24 cellular contexts compared by ENCODE assay signal in the genomic region with DNA sequence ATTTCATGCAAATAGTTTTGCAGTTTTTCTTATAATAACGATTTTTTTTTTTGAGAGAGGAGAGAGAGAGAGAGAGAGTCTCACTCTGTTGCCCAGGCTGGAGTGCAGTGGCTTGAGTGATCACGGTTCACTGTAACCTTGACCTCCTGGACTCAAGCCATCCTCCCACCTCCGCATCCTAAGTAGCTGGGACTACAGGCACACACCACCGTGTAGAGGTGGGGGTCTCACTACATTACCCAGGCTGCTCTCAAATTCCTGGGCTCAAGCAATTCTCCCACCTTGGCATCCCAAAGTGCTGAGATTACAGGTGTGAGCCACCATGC. TPM values are rescaled to one million over a fixed set of nuclear protein-coding genes. Genes with fewer than 3 reads are reported as not detected.
"Had no signal": no experiment of that assay in that cellular context is flagged by ENCODE, and none has a peak within 500 bp of the region (broad histone marks: within the 10 kb centered on the region; RNA-seq: fewer than 3 reads in every experiment).

No MANE protein-coding gene starts in this region.

- H3K27ac ChIP-seq: cardiac muscle cell, transverse colon, vagina had no signal

- H3K27ac Mint-ChIP-seq: activated CD4-positive, alpha-beta T cell treated with anti-CD3 and anti-CD28 coated beads, Interleukin-2, amount 10 ng/mL, durations not matched to agents 24 days and 14 days; activated CD8-positive, alpha-beta T cell treated with anti-CD3 and anti-CD28 coated beads for 36 hours; activated naive CD8-positive, alpha-beta T cell treated with anti-CD3 and anti-CD28 coated beads, Interleukin-2, amount 10 ng/mL, durations not matched to agents 7 days and 5 days; activated T-cell treated with anti-CD3 and anti-CD28 coated beads, Interleukin-2, amount 50 U/mL, for 24 hours; activated T-helper 2 cell treated with anti-CD3 and anti-CD28 coated beads, Interferon-gamma antibody, Interleukin-2, Interleukin-4, amounts not matched to agents 10 μg/mL and 5 μg/mL and 100 μg/mL, durations not matched to agents 14 hours and 24 hours and 36 hours; dendritic cell treated with granulocyte-macrophage colony-stimulating factor and Interleukin-4, amounts not matched to agents 40 ng/mL and 50 ng/mL, for 4 days; T-helper 2 cell treated with Interferon-gamma antibody and Interleukin-4, amounts not matched to agents 5 μg/mL and 100 μg/mL, for 36 hours had no signal

- DNase-seq: activated CD4-positive, alpha-beta T cell treated with anti-CD3 and anti-CD28 coated beads, Interleukin-2, amount 10 ng/mL, durations not matched to agents 24 days and 14 days; activated CD8-positive, alpha-beta T cell treated with anti-CD3 and anti-CD28 coated beads for 36 hours; activated naive CD4-positive, alpha-beta T cell treated with Interleukin-2 at 50 U/mL for 16 hours; activated naive CD8-positive, alpha-beta T cell treated with anti-CD3 and anti-CD28 coated beads, Interleukin-2, amount 10 ng/mL, durations not matched to agents 7 days and 5 days; activated T-cell treated with anti-CD3 and anti-CD28 coated beads, Interleukin-2, amount 50 U/mL, for 24 hours; effector CD8-positive, alpha-beta T cell; foreskin fibroblast; left cardiac atrium; retina; stimulated activated CD4-positive, alpha-beta T cell treated with anti-CD3 and anti-CD28 coated beads, Interleukin-2, amount 100 ng/mL, for 24 hours; stimulated activated naive CD8-positive, alpha-beta T cell treated with anti-CD3 and anti-CD28 coated beads, Interleukin-15, Interleukin-2, amounts not matched to agents 100 U/mL and 50 U/mL, for 24 hours; substantia nigra; transverse colon had no signal

- H3K27me3 Mint-ChIP-seq: activated T-cell treated with anti-CD3 and anti-CD28 coated beads, Interleukin-2, amount 50 U/mL, for 24 hours had no signal

- H3K9me3 ChIP-seq: transverse colon, vagina had no signal

- H3K36me3 Mint-ChIP-seq: activated naive CD8-positive, alpha-beta T cell treated with anti-CD3 and anti-CD28 coated beads, Interleukin-2, amount 10 ng/mL, durations not matched to agents 7 days and 5 days had no signal

- ATAC-seq: activated CD8-positive, alpha-beta T cell treated with anti-CD3 and anti-CD28 coated beads for 36 hours; left cardiac atrium; stimulated activated naive CD8-positive, alpha-beta T cell treated with anti-CD3 and anti-CD28 coated beads, Interleukin-15, Interleukin-2, amounts not matched to agents 100 U/mL and 50 U/mL, for 24 hours had no signal

- H3K4me1 ChIP-seq: vagina had no signal

- H3K9me3 Mint-ChIP-seq: activated CD4-positive, alpha-beta T cell treated with anti-CD3 and anti-CD28 coated beads, Interleukin-2, amount 10 ng/mL, durations not matched to agents 24 days and 14 days; activated CD8-positive, alpha-beta T cell treated with anti-CD3 and anti-CD28 coated beads for 36 hours; activated naive CD8-positive, alpha-beta T cell treated with anti-CD3 and anti-CD28 coated beads, Interleukin-2, amount 10 ng/mL, durations not matched to agents 7 days and 5 days; activated T-cell treated with anti-CD3 and anti-CD28 coated beads, Interleukin-2, amount 50 U/mL, for 24 hours; activated T-helper 2 cell treated with anti-CD3 and anti-CD28 coated beads, Interferon-gamma antibody, Interleukin-2, Interleukin-4, amounts not matched to agents 10 μg/mL and 5 μg/mL and 100 μg/mL, durations not matched to agents 14 hours and 24 hours and 36 hours; dendritic cell treated with granulocyte-macrophage colony-stimulating factor and Interleukin-4, amounts not matched to agents 40 ng/mL and 50 ng/mL, for 4 days; nephron; T-helper 2 cell treated with Interferon-gamma antibody and Interleukin-4, amounts not matched to agents 5 μg/mL and 100 μg/mL, for 36 hours had no signal

- H3K4me3 ChIP-seq: cardiac muscle cell, lung, transverse colon had no signal

- H3K27me3 ChIP-seq: cardiac muscle cell, transverse colon, vagina had no signal

- H3K4me3 Mint-ChIP-seq: activated CD4-positive, alpha-beta T cell treated with anti-CD3 and anti-CD28 coated beads, Interleukin-2, amount 10 ng/mL, durations not matched to agents 24 days and 14 days; activated CD8-positive, alpha-beta T cell treated with anti-CD3 and anti-CD28 coated beads for 36 hours; activated naive CD8-positive, alpha-beta T cell treated with anti-CD3 and anti-CD28 coated beads, Interleukin-2, amount 10 ng/mL, durations not matched to agents 7 days and 5 days; activated T-cell treated with anti-CD3 and anti-CD28 coated beads, Interleukin-2, amount 50 U/mL, for 24 hours; dendritic cell treated with granulocyte-macrophage colony-stimulating factor and Interleukin-4, amounts not matched to agents 40 ng/mL and 50 ng/mL, for 4 days; nephron; T-helper 2 cell treated with Interferon-gamma antibody and Interleukin-4, amounts not matched to agents 5 μg/mL and 100 μg/mL, for 36 hours had no signal

- H3K36me3 ChIP-seq: cardiac muscle cell, transverse colon, vagina had no signal

- FAIRE-seq: endothelial cell of umbilical vein had no signal

RNA-seq across cellular contexts. Expression of gene GJB6, which starts 26.8 kb away (rescaled TPM):
- total RNA-seq: cardiac muscle cell, chondrocyte, endothelial cell of umbilical vein, glomerular endothelial cell, left cardiac atrium, lung, skeletal muscle tissue had no signal
- polyA plus RNA-seq: cardiac muscle cell, endothelial cell of umbilical vein had no signal
